8 cellular contexts compared by ENCODE assay signal in genomic region chr1:244970661-244971523, GRCh38.
DNase-seq lines count a peak whose midpoint lies in the region; ATAC-seq and TF ChIP-seq lines count a peak whose summit lies in the region.

No MANE protein-coding gene starts in this region.

- DNase-seq in GM10266 (ENCODE audit: extremely low spot score) (peak; percentile 87), NB4 (ENCODE audit: low read depth) (peak; percentile 97), SK-N-DZ (ENCODE audit: low spot score) (peak; percentile 96), glomerular endothelial cell (ENCODE audit: extremely low read depth, low read depth, low spot score) (peak; percentile 47), omental fat pad (ENCODE audit: low spot score) (peak; percentile 72), testis (peak; percentile 94)
- peak; percentile 93 for DNase-seq in activated naive CD4-positive, alpha-beta T cell treated with anti-CD3 and anti-CD28 coated beads, Interleukin-2, amount 50 U/mL, for 16 hours

- H3K9me3 ChIP-seq in testis, result no peaks in the 10 kb centered on the region

- peak; percentile 67 for TF ChIP-seq CTCF in GM10266 (IDR thresholded peaks at IDR 0.05; ENCODE audit: control insufficient read depth, insufficient read depth, low read depth, missing control alignments)
- peak; percentile 41 for TF ChIP-seq CTCF in NB4 (IDR thresholded peaks at IDR 0.05; ENCODE audit: low read depth, low read length)
- no peak for TF ChIP-seq CTCF in omental fat pad (IDR thresholded peaks at IDR 0.05)
- TF ChIP-seq CTCF in testis (IDR thresholded peaks at IDR 0.05), result peak; percentile 24 to 76 (median 42)

- intact Hi-C loops in testis (cut with DNase I; ENCODE audit: low total_unique reads), result loop anchor here (2.0 kb wide), 1 partner anchor 108 kb away; no protein-coding TSS in a partner anchor

- peaks cover 15% of the 10 kb centered on the region for H3K4me1 ChIP-seq in testis

- 0 to 1% methylated on average over 24 to 64 of the region's 72 CpGs for WGBS in testis, 2 donors

- peak; percentile 65 for TF ChIP-seq POLR2A in NB4 (IDR thresholded peaks at IDR 0.05; ENCODE audit: extremely low read depth, insufficient read length)
- no peak for TF ChIP-seq POLR2A in testis (IDR thresholded peaks at IDR 0.05)

- H3K36me3 ChIP-seq in testis (ENCODE audit: low read depth, missing control alignments), result no peaks in the 10 kb centered on the region

- no peaks in the 10 kb centered on the region for H3K27me3 ChIP-seq in testis

- ATAC-seq in HG02588 (IDR thresholded peaks at IDR 0.05; ENCODE audit: unreplicated experiment) (peak; percentile 62), omental fat pad (ENCODE audit: low FRiP score) (peak; percentile 92)

- H3K27ac ChIP-seq in testis, result peak overlapping the region; percentile 99 to 100

- H3K4me3 ChIP-seq in NB4 (ENCODE audit: low read depth, low read length) (peak overlapping the region; percentile 82), testis (peak overlapping the region; percentile 68 to 82)

Comparison
In these comparisons a context has a peak if more than half of its experiments do, and no peak if none do; other contexts are left out.
1. Peak in every context shown above with its lines: DNase-seq, ATAC-seq, H3K4me3 ChIP-seq and H3K27ac ChIP-seq.
2. DNase-seq: peak in every context shown above with its lines; median percentile 97 in NB4; 96 in SK-N-DZ; 94 in testis; 93 in activated naive CD4-positive, alpha-beta T cell treated with anti-CD3 and anti-CD28 coated beads, Interleukin-2, amount 50 U/mL, for 16 hours; 87 in GM10266; 72 in omental fat pad; 47 in glomerular endothelial cell.
3. CTCF ChIP-seq: peak in GM10266 (single experiment), NB4 (single experiment) and testis (3 of 3); none in omental fat pad (0 of 3).